Comparison of ENCODE assay signal across 1 cellular context in genomic region chr1:78790174-78790573, GRCh38.
A peak's percentile ranks its signal among the peaks of the same experiment; 100 is the strongest.
TF ChIP-seq lines count a peak whose summit lies in the region.

No MANE protein-coding gene starts in this region.

TF ChIP-seq in SK-N-SH treated with all-trans-retinoic acid at 6 μM for 48 hours, 23 proteins besides CTCF, POLR2A, EP300 and RAD21 (continued from another document):
- TF ChIP-seq, protein P1, sequence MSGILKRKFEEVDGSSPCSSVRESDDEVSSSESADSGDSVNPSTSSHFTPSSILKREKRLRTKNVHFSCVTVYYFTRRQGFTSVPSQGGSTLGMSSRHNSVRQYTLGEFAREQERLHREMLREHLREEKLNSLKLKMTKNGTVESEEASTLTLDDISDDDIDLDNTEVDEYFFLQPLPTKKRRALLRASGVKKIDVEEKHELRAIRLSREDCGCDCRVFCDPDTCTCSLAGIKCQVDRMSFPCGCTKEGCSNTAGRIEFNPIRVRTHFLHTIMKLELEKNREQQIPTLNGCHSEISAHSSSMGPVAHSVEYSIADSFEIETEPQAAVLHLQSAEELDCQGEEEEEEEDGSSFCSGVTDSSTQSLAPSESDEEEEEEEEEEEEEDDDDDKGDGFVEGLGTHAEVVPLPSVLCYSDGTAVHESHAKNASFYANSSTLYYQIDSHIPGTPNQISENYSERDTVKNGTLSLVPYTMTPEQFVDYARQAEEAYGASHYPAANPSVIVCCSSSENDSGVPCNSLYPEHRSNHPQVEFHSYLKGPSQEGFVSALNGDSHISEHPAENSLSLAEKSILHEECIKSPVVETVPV (CRISPR knock-in tag; IDR thresholded peaks at IDR 0.05): peak; percentile 73
- TF ChIP-seq TOX (CRISPR knock-in tag; IDR thresholded peaks at IDR 0.05; ENCODE audit: borderline replicate concordance) (no peak), CSDC2 (CRISPR knock-in tag; IDR thresholded peaks at IDR 0.05) (no peak), PATZ1 (CRISPR knock-in tag; IDR thresholded peaks at IDR 0.05; ENCODE audit: borderline replicate concordance) (no peak), PPARA (CRISPR knock-in tag; IDR thresholded peaks at IDR 0.05; ENCODE audit: borderline replicate concordance) (no peak), OSR1 (CRISPR knock-in tag; IDR thresholded peaks at IDR 0.05) (no peak), TCF4 (CRISPR knock-in tag; IDR thresholded peaks at IDR 0.05; ENCODE audit: borderline replicate concordance) (peak; percentile 98), ZFP30 (CRISPR knock-in tag; IDR thresholded peaks at IDR 0.05) (no peak)
